Comparison of ENCODE assay signal across 32 cellular contexts in genomic region chr15:52738311-52738710, GRCh38. TPM values are rescaled to one million over a fixed set of nuclear protein-coding genes. Genes with fewer than 3 reads are reported as not detected.
"Had no signal": no experiment of that assay in that cellular context is flagged by ENCODE, and none has a peak within 500 bp of the region (broad histone marks: within the 10 kb centered on the region; RNA-seq: fewer than 3 reads in every experiment).

No MANE protein-coding gene starts in this region.

- H3K9me3 Mint-ChIP-seq: memory B cell; natural killer cell treated with Interleukin-12 subunit alpha and Interleukin-12 subunit beta and Interleukin-15 and Interleukin-18, amount 100 ng/mL, for 72 hours; neural progenitor cell; stimulated activated memory B cell treated with anti-CD40 and anti-IgM and Interleukin-4, amounts not matched to agents 10 μg/mL and 1 μg/mL and 100 μg/mL, for 72 hours; stimulated activated naive CD8-positive, alpha-beta T cell treated with anti-CD3 and anti-CD28 coated beads, Interleukin-15, amount 100 ng/mL, for 72 hours had no signal

- H3K4me3 Mint-ChIP-seq: endodermal cell; memory B cell; natural killer cell treated with Interleukin-12 subunit alpha and Interleukin-12 subunit beta and Interleukin-15 and Interleukin-18, amount 100 ng/mL, for 72 hours; neural progenitor cell; stimulated activated memory B cell treated with anti-CD40 and anti-IgM and Interleukin-4, amounts not matched to agents 10 μg/mL and 1 μg/mL and 100 μg/mL, for 72 hours; stimulated activated naive CD8-positive, alpha-beta T cell treated with anti-CD3 and anti-CD28 coated beads, Interleukin-15, amount 100 ng/mL, for 72 hours had no signal

- H3K27me3 Mint-ChIP-seq: stimulated activated memory B cell treated with anti-CD40 and anti-IgM and Interleukin-4, amounts not matched to agents 10 μg/mL and 1 μg/mL and 100 μg/mL, for 72 hours; stimulated activated naive CD8-positive, alpha-beta T cell treated with anti-CD3 and anti-CD28 coated beads, Interleukin-15, amount 100 ng/mL, for 72 hours had no signal

- H3K36me3 ChIP-seq: left ventricle myocardium inferior, lower lobe of right lung, neural progenitor cell, ovary, right atrium auricular region, spleen, thoracic aorta, transverse colon had no signal

- H2AFZ ChIP-seq: hepatocyte, neural progenitor cell had no signal

- H3K36me3 Mint-ChIP-seq: memory B cell; natural killer cell treated with Interleukin-12 subunit alpha and Interleukin-12 subunit beta and Interleukin-15 and Interleukin-18, amount 100 ng/mL, for 72 hours; neural progenitor cell; stimulated activated memory B cell treated with anti-CD40 and anti-IgM and Interleukin-4, amounts not matched to agents 10 μg/mL and 1 μg/mL and 100 μg/mL, for 72 hours had no signal

- H3K27ac Mint-ChIP-seq: endodermal cell; memory B cell; natural killer cell treated with Interleukin-12 subunit alpha and Interleukin-12 subunit beta and Interleukin-15 and Interleukin-18, amount 100 ng/mL, for 72 hours; neural progenitor cell; stimulated activated memory B cell treated with anti-CD40 and anti-IgM and Interleukin-4, amounts not matched to agents 10 μg/mL and 1 μg/mL and 100 μg/mL, for 72 hours; stimulated activated naive CD8-positive, alpha-beta T cell treated with anti-CD3 and anti-CD28 coated beads, Interleukin-15, amount 100 ng/mL, for 72 hours had no signal

- DNase-seq: effector CD4-positive, alpha-beta T cell; endodermal cell; foreskin melanocyte; head of caudate nucleus; kidney; left cardiac atrium; left ventricle myocardium inferior; lower lobe of right lung; midbrain; nucleus accumbens; ovary; spleen; stimulated activated CD4-positive, alpha-beta T cell treated with anti-CD3 and anti-CD28 coated beads, Interleukin-15, amount 100 ng/mL, for 24 hours; stimulated activated CD4-positive, alpha-beta T cell treated with anti-CD3 and anti-CD28 coated beads, Interleukin-1b, Interleukin-23, amount 100 ng/mL, for 48 hours; stimulated activated CD4-positive, alpha-beta T cell treated with anti-CD3 and anti-CD28 coated beads, Interleukin-4, amount 100 ng/mL, for 24 hours; stimulated activated naive CD8-positive, alpha-beta T cell treated with anti-CD3 and anti-CD28 coated beads, Interleukin-15, amount 100 ng/mL, for 72 hours; transverse colon had no signal

- H3K9me3 ChIP-seq: left ventricle myocardium inferior, lower lobe of right lung, ovary, right atrium auricular region, spleen, thoracic aorta, transverse colon had no signal

- H3K79me2 ChIP-seq: hepatocyte had no signal

- H3K4me2 ChIP-seq: hepatocyte, neural progenitor cell had no signal

- H3K27me3 ChIP-seq: hepatocyte, neural progenitor cell, ovary, right atrium auricular region, spleen, transverse colon had no signal

- H3K4me3 ChIP-seq: coronary artery, hepatocyte, left ventricle myocardium inferior, lower lobe of right lung, neural progenitor cell, ovary, right atrium auricular region, spleen, thoracic aorta, transverse colon had no signal

- H3K4me1 ChIP-seq: neural progenitor cell, right atrium auricular region had no signal

- H3K9ac ChIP-seq: neural progenitor cell had no signal

- H3K27ac ChIP-seq: coronary artery, hepatocyte, left ventricle myocardium inferior, lower lobe of right lung, neural progenitor cell, ovary, right atrium auricular region, spleen, thoracic aorta, transverse colon had no signal

- ATAC-seq: left cardiac atrium; lower lobe of right lung; natural killer cell treated with Interleukin-12 subunit alpha and Interleukin-12 subunit beta and Interleukin-15 and Interleukin-18, amount 100 ng/mL, for 72 hours; stimulated activated memory B cell treated with anti-CD40 and anti-IgM and Interleukin-4, amounts not matched to agents 10 μg/mL and 1 μg/mL and 100 μg/mL, for 72 hours; stimulated activated naive CD8-positive, alpha-beta T cell treated with anti-CD3 and anti-CD28 coated beads, Interleukin-15, amount 100 ng/mL, for 72 hours had no signal

- H3K4me1 Mint-ChIP-seq: stimulated activated memory B cell treated with anti-CD40 and anti-IgM and Interleukin-4, amounts not matched to agents 10 μg/mL and 1 μg/mL and 100 μg/mL, for 72 hours; stimulated activated naive CD8-positive, alpha-beta T cell treated with anti-CD3 and anti-CD28 coated beads, Interleukin-15, amount 100 ng/mL, for 72 hours had no signal

RNA-seq across cellular contexts. Expression of gene ONECUT1, which starts 51.8 kb away (rescaled TPM):
- total RNA-seq: dermis microvascular lymphatic vessel endothelial cell; endothelial cell of umbilical vein; fibroblast of lung; kidney; left cardiac atrium; left ventricle myocardium inferior; lower lobe of right lung; natural killer cell treated with Interleukin-12 subunit alpha and Interleukin-12 subunit beta and Interleukin-15 and Interleukin-18, amount 100 ng/mL, for 72 hours; posterior vena cava; right atrium auricular region; spleen; subcutaneous adipose tissue had no signal
- polyA plus RNA-seq: endothelial cell of umbilical vein, esophagus, fibroblast of lung, ovary, spleen, urinary bladder had no signal
